Comparison of ENCODE assay signal across 26 cellular contexts in genomic region chr14:100750762-100751699, GRCh38. TPM values are rescaled to one million over a fixed set of nuclear protein-coding genes. Genes with fewer than 3 reads are reported as not detected.
DNase-seq lines count a peak whose midpoint lies in the region; ATAC-seq, FAIRE-seq and TF ChIP-seq lines count a peak whose summit lies in the region.
"Had no signal": no experiment of that assay in that cellular context is flagged by ENCODE, and none has a peak within 500 bp of the region (broad histone marks: within the 10 kb centered on the region; RNA-seq: fewer than 3 reads in every experiment).

No MANE protein-coding gene starts in this region.

- in situ Hi-C loops in IMR-90 (cut with MboI; ENCODE audit: low sequenced_read_pairs): no loop called here

- H3K36me3 ChIP-seq in IMR-90 (ENCODE audit: control insufficient read depth, insufficient read depth, low read length): no peaks in the 10 kb centered on the region
- no peaks in the 10 kb centered on the region for H3K36me3 ChIP-seq in kidney (ENCODE audit: control insufficient read depth in 1 of 2, insufficient read depth in 2 of 2, low read length in 2 of 2)

- H3K9me3 ChIP-seq in IMR-90 (ENCODE audit: control insufficient read depth, insufficient read depth, low read length) (no peaks in the 10 kb centered on the region), kidney (ENCODE audit: control insufficient read depth in 1 of 2, low read length in 2 of 2) (no peaks in the 10 kb centered on the region)
- H3K9me3 ChIP-seq: Caco-2 had no signal

- H2BK15ac ChIP-seq in IMR-90 (ENCODE audit: low read depth, low read length): no peak overlapping the region

- H3K27me3 ChIP-seq in IMR-90 (ENCODE audit: control insufficient read depth, insufficient read depth, low read length): peaks cover 1% of the 10 kb centered on the region

- H3K14ac ChIP-seq in IMR-90 (replicated peaks; ENCODE audit: low read depth, low read length): no peak overlapping the region

- H2BK120ac ChIP-seq in IMR-90 (ENCODE audit: low read depth, low read length): no peak overlapping the region

- H4K20me1 ChIP-seq in IMR-90 (ENCODE audit: insufficient read depth, low read length): no peaks in the 10 kb centered on the region; the same call in none of the 2 replicates

- H2BK5ac ChIP-seq in IMR-90 (ENCODE audit: low read depth, low read length, poor library complexity, severe bottlenecking): no peak overlapping the region

- ATAC-seq in IMR-90 (ENCODE audit: low read depth) (no peak), HG03521 (IDR thresholded peaks at IDR 0.05; ENCODE audit: unreplicated experiment) (no peak)
- ATAC-seq: GM12878, Panc1 had no signal

- dilution Hi-C loops in IMR-90 (cut with HindIII; ENCODE audit: low sequenced_read_pairs, unreplicated experiment): no loop called here

- H4K91ac ChIP-seq in IMR-90 (ENCODE audit: insufficient read depth, low read depth, low read length): no peak overlapping the region

- WGBS in IMR-90 (ENCODE audit: extremely low coverage in 2 of 2, insufficient read length in 1 of 2), 2 experiments: 82% methylated on average over 4 of the region's 17 CpGs; no CpG with 5 or more reads in 1 of the 2 experiments

- no peak overlapping the region for H2AK9ac ChIP-seq in IMR-90 (replicated peaks; ENCODE audit: low read depth, low read length, poor library complexity)

- no peak overlapping the region for H4K8ac ChIP-seq in IMR-90 (ENCODE audit: low read depth in 2 of 2, low read length in 2 of 2)

- H3K9me1 ChIP-seq in IMR-90 (ENCODE audit: insufficient read depth, low read length): peaks cover 4% of the 10 kb centered on the region

- BruUV-seq in IMR-90 (replicated peaks; lab: Mats Ljungman, UMichigan): no TSS peak

- TF ChIP-seq RAD21 in IMR-90 (IDR thresholded peaks at IDR 0.05; ENCODE audit: low read length): no peak

- no peak overlapping the region for H3K4me2 ChIP-seq in IMR-90 (ENCODE audit: low read depth, low read length)

- H2AFZ ChIP-seq in IMR-90 (replicated peaks; ENCODE audit: low read length, poor library complexity): no peak overlapping the region

- DNase-seq in IMR-90 (no peak), amniotic epithelial cell (ENCODE audit: low read depth) (peak; percentile 15), epithelial cell of esophagus (ENCODE audit: low read depth) (peak; percentile 30), posterior vena cava (ENCODE audit: low spot score) (peak; percentile 75), anterior cingulate cortex (lab: John Stamatoyannopoulos, UW) (no peak), kidney (no peak)
- no peak for DNase-seq in activated CD4-positive, CD25-positive, alpha-beta regulatory T cell (lab: John Stamatoyannopoulos, UW)
- DNase-seq: C1 segment of cervical spinal cord; Caco-2; CD4-positive, alpha-beta memory T cell; Kasumi-1; NCI-H1694; NCI-H2029 treated with DMSO at 0.1 percent for 48 hours; NCI-H2227 treated with DMSO at 0.1 percent for 48 hours; NCI-H510A; SHP77 had no signal

- intact Hi-C loops in IMR-90 (cut with micrococcal nuclease): no loop called here
- intact Hi-C loops in posterior vena cava (cut with DNase I): no loop called here
- intact Hi-C loops in kidney (cut with DNase I): no loop called here

- H3K9ac ChIP-seq in IMR-90 (ENCODE audit: low read depth, low read length) (no peak overlapping the region), kidney (ENCODE audit: low read length in 2 of 2) (no peak overlapping the region)

- H3K56ac ChIP-seq in IMR-90 (ENCODE audit: extremely low read depth, insufficient read depth, low read length): no peak overlapping the region

- H3K23ac ChIP-seq in IMR-90 (ENCODE audit: low read depth, low read length): no peak overlapping the region

- no peak for FAIRE-seq in kidney (lab: Jason Lieb, UNC)
- FAIRE-seq: G401.6, GM12878 had no signal

- TF ChIP-seq CTCF in IMR-90 (conservative IDR thresholded peaks at IDR 0.05; ENCODE audit: low read depth, low read length): no peak
- no peak for TF ChIP-seq CTCF in epithelial cell of esophagus (IDR thresholded peaks at IDR 0.05; ENCODE audit: insufficient read depth, low read depth, low read length, missing control alignments)
- no peak for TF ChIP-seq CTCF in kidney (IDR thresholded peaks at IDR 0.05; ENCODE audit: borderline replicate concordance, extremely low read depth, insufficient read depth)

- no peak overlapping the region for H2AK5ac ChIP-seq in IMR-90 (ENCODE audit: low read depth, low read length)

- POLR2A ChIA-PET in IMR-90 (lab: Charles Lee; ENCODE audit: unreplicated experiment): no interaction called here

- H2BK20ac ChIP-seq in IMR-90 (ENCODE audit: low read depth, low read length): no peak overlapping the region

- no peak overlapping the region for H4K5ac ChIP-seq in IMR-90 (ENCODE audit: low read depth, low read length)

- H3K27ac ChIP-seq in IMR-90 (ENCODE audit: insufficient read depth, low read length) (no peak overlapping the region), kidney (ENCODE audit: low read depth in 2 of 2, low read length in 2 of 2) (no peak overlapping the region)
- H3K27ac ChIP-seq: HL-60, RWPE1 had no signal

- H3K4ac ChIP-seq in IMR-90 (ENCODE audit: low read depth, low read length): no peak overlapping the region

- TF ChIP-seq POLR2A in IMR-90 (IDR thresholded peaks at IDR 0.05; ENCODE audit: low read depth, low read length): no peak

- H3K18ac ChIP-seq in IMR-90 (ENCODE audit: low read depth, low read length): no peak overlapping the region

- H3K4me1 ChIP-seq in IMR-90 (ENCODE audit: control insufficient read depth, insufficient read depth, low read length) (peaks cover 5% of the 10 kb centered on the region; the same call in 1 of the 2 replicates), kidney (ENCODE audit: control insufficient read depth in 1 of 2, insufficient read depth in 1 of 2, low read depth in 1 of 2, low read length in 2 of 2) (no peaks in the 10 kb centered on the region)
- H3K4me1 ChIP-seq: Caco-2 had no signal

- CTCF ChIA-PET in IMR-90 (lab: Yijun Ruan, JAX): no interaction called here

- H3K79me1 ChIP-seq in IMR-90 (ENCODE audit: low read depth in 1 of 2, low read length in 2 of 2): no peaks in the 10 kb centered on the region

- H3K4me3 ChIP-seq in IMR-90 (ENCODE audit: insufficient read depth, low read depth, low read length) (no peak overlapping the region), epithelial cell of esophagus (ENCODE audit: low read length) (no peak overlapping the region), kidney (ENCODE audit: low read length in 2 of 2) (no peak overlapping the region)
- H3K4me3 ChIP-seq: GM12878 had no signal

TF ChIP-seq in IMR-90, 13 proteins besides CTCF, POLR2A, EP300 and RAD21:
- no peak for TF ChIP-seq RCOR1 (IDR thresholded peaks at IDR 0.05; ENCODE audit: insufficient replicate concordance, low read length)
- TF ChIP-seq CEBPB (IDR thresholded peaks at IDR 0.05; ENCODE audit: low read depth, low read length): 0 out of 2 replicates have a peak, but pooled peaks have one; percentile 32
- TF ChIP-seq CHD1 (IDR thresholded peaks at IDR 0.05; ENCODE audit: low read depth, low read length): no peak
- TF ChIP-seq RFX5 (IDR thresholded peaks at IDR 0.05; ENCODE audit: low read depth, low read length): no peak
- TF ChIP-seq ELK1 (IDR thresholded peaks at IDR 0.05; ENCODE audit: borderline replicate concordance, low read depth, low read length): no peak
- TF ChIP-seq NFE2L2 (IDR thresholded peaks at IDR 0.05; ENCODE audit: low read depth, low read length): no peak

RNA-seq across cellular contexts. Expression of gene DLK1, which starts 24.3 kb away (rescaled TPM):
- total RNA-seq in IMR-90 (2012; rRNA removed): under 0.01 TPM in 1 of 2 replicates, not detected in the other
- 0.07 TPM in 1 of 2 replicates, not detected in the other for polyA plus RNA-seq in IMR-90 (2012; rRNA removed)
- 0.03 and 0.28 TPM in 2 replicates for polyA plus RNA-seq in IMR-90 (2012; cell fraction: cytosol; rRNA removed)
- polyA plus RNA-seq in IMR-90 (2012; cell fraction: nucleus; rRNA removed; ENCODE audit: low replicate concordance): 0.09 TPM in 1 of 2 replicates, not detected in the other
- total RNA-seq in posterior vena cava: not detected
- total RNA-seq in kidney: not detected
- polyA plus RNA-seq in kidney (ENCODE audit: insufficient read depth, low read depth, low replicate concordance): 0.17 TPM
- total RNA-seq: A673; Caco-2; CD4-positive, alpha-beta memory T cell; H4; M059J; OCI-LY7 had no signal
- polyA plus RNA-seq: CD4-positive, alpha-beta memory T cell; GM12878 had no signal

Comparison
In these comparisons a context has a peak if more than half of its experiments do, and no peak if none do; other contexts are left out.
1. DNase-seq: peak in amniotic epithelial cell (single experiment), epithelial cell of esophagus (single experiment) and posterior vena cava (single experiment); none in IMR-90 (single experiment), activated CD4-positive, CD25-positive, alpha-beta regulatory T cell (0 of 4), anterior cingulate cortex (0 of 58) and kidney (single experiment).